In the genomic region with DNA sequence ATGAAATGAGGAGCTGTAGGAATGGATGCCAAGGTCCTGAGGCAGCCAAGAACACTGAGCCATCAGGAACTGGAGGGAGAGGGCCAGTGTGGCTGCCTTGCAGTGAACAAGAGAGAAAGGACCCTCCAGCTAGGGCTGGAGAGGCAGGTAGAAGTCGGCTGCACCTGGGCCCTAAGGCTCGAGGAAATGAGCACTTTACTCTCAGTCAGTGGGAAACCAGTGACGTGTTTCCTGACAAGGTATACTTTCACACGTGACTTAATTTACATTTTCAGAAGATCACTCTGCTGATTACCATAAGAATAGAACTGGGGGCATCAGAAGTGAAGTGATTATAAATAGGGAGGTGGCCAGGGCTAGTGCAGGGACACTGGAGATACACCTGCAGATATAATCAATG, we compare ENCODE assay signal across 24 cellular contexts.
"Had no signal": no experiment of that assay in that cellular context is flagged by ENCODE, and none has a peak within 500 bp of the region (broad histone marks: within the 10 kb centered on the region; RNA-seq: fewer than 3 reads in every experiment).

No MANE protein-coding gene starts in this region.

- H3K9me3 ChIP-seq: body of pancreas, esophagus squamous epithelium, heart right ventricle, left ventricle myocardium inferior, mucosa of descending colon, spleen, tibial nerve had no signal

- H3K9me3 Mint-ChIP-seq: activated B cell treated with CpG ODN at 0.5 μM for 24 hours; activated CD8-positive, alpha-beta T cell treated with anti-CD3 and anti-CD28 coated beads for 36 hours; activated T-cell treated with anti-CD3 and anti-CD28 coated beads, Interleukin-2, amount 50 U/mL, for 4 hours; activated T-helper 2 cell treated with anti-CD3 and anti-CD28 coated beads, Interferon-gamma antibody, Interleukin-2, Interleukin-4, amounts not matched to agents 10 μg/mL and 5 μg/mL and 100 μg/mL, durations not matched to agents 14 hours and 24 hours and 36 hours; natural killer cell treated with Interleukin-12 subunit alpha and Interleukin-12 subunit beta and Interleukin-15 and Interleukin-18, amount 100 ng/mL, for 72 hours had no signal

- H3K4me3 ChIP-seq: body of pancreas, esophagus squamous epithelium, heart right ventricle, left ventricle myocardium inferior, lung, mucosa of descending colon, spleen, tibial nerve had no signal

- H3K27me3 ChIP-seq: body of pancreas, tibial nerve had no signal

- H3K27ac Mint-ChIP-seq: activated B cell treated with CpG ODN at 0.5 μM for 24 hours; activated CD8-positive, alpha-beta T cell treated with anti-CD3 and anti-CD28 coated beads for 36 hours; activated naive CD8-positive, alpha-beta T cell; activated T-helper 2 cell treated with anti-CD3 and anti-CD28 coated beads, Interferon-gamma antibody, Interleukin-2, Interleukin-4, amounts not matched to agents 10 μg/mL and 5 μg/mL and 100 μg/mL, durations not matched to agents 14 hours and 24 hours and 36 hours; natural killer cell treated with Interleukin-12 subunit alpha and Interleukin-12 subunit beta and Interleukin-15 and Interleukin-18, amount 100 ng/mL, for 72 hours had no signal

- H3K36me3 Mint-ChIP-seq: activated naive CD8-positive, alpha-beta T cell; natural killer cell treated with Interleukin-12 subunit alpha and Interleukin-12 subunit beta and Interleukin-15 and Interleukin-18, amount 100 ng/mL, for 72 hours had no signal

- ATAC-seq: activated CD8-positive, alpha-beta T cell treated with anti-CD3 and anti-CD28 coated beads for 36 hours; activated T-cell treated with anti-CD3 and anti-CD28 coated beads, Interleukin-2, amount 50 U/mL, for 4 hours; body of pancreas; heart right ventricle; mucosa of descending colon; natural killer cell treated with Interleukin-12 subunit alpha and Interleukin-12 subunit beta and Interleukin-15 and Interleukin-18, amount 100 ng/mL, for 72 hours; right cardiac atrium had no signal

- H3K4me3 Mint-ChIP-seq: activated B cell treated with CpG ODN at 0.5 μM for 24 hours; activated CD8-positive, alpha-beta T cell treated with anti-CD3 and anti-CD28 coated beads for 36 hours; activated naive CD8-positive, alpha-beta T cell; activated T-cell treated with anti-CD3 and anti-CD28 coated beads, Interleukin-2, amount 50 U/mL, for 4 hours; natural killer cell treated with Interleukin-12 subunit alpha and Interleukin-12 subunit beta and Interleukin-15 and Interleukin-18, amount 100 ng/mL, for 72 hours had no signal

- H3K36me3 ChIP-seq: esophagus squamous epithelium, heart right ventricle, left ventricle myocardium inferior, spleen, tibial nerve had no signal

- H3K4me1 ChIP-seq: body of pancreas, esophagus squamous epithelium, left ventricle myocardium inferior had no signal

- H3K27me3 Mint-ChIP-seq: activated B cell treated with CpG ODN at 0.5 μM for 24 hours; activated CD8-positive, alpha-beta T cell treated with anti-CD3 and anti-CD28 coated beads for 36 hours; activated naive CD8-positive, alpha-beta T cell had no signal

- H3K27ac ChIP-seq: body of pancreas, epithelial cell of prostate, esophagus squamous epithelium, heart right ventricle, left ventricle myocardium inferior, spleen, tibial nerve had no signal

- DNase-seq: activated B cell treated with CpG ODN at 0.5 μM for 24 hours; activated CD4-positive, alpha-beta T cell treated with anti-CD3 and anti-CD28 coated beads, Interleukin-2, amount 50 U/mL, for 1 hour; activated CD8-positive, alpha-beta T cell treated with anti-CD3 and anti-CD28 coated beads for 36 hours; activated T-cell treated with anti-CD3 and anti-CD28 coated beads, Interleukin-2, amount 50 U/mL, for 4 hours; aorta; body of pancreas; dermis blood vessel endothelial cell; effector CD4-positive, alpha-beta T cell; esophagus squamous epithelium; foreskin melanocyte; heart right ventricle; islet precursor cell; left ventricle myocardium inferior; mucosa of descending colon; posterior cingulate gyrus; right cardiac atrium; spleen; stimulated activated naive CD4-positive, alpha-beta T cell treated with Interleukin-2 at 50 U/mL for 16 hours had no signal
